Comparison of ENCODE assay signal across 8 cellular contexts in genomic region chr6:108497883-108498282, GRCh38.
DNase-seq lines count a peak whose midpoint lies in the region; ATAC-seq and TF ChIP-seq lines count a peak whose summit lies in the region.

No MANE protein-coding gene starts in this region.

- TF ChIP-seq CTCF in mammary epithelial cell (conservative IDR thresholded peaks at IDR 0.05 in 1 of 2, IDR thresholded peaks at IDR 0.05 in 1 of 2; ENCODE audit: extremely low read depth in 1 of 2, insufficient read depth in 1 of 2, low read depth in 1 of 2, low read length in 2 of 2) (peak; percentile 41 to 70), nephron progenitor cell (IDR thresholded peaks at IDR 0.05) (peak; percentile 50)

- no peaks in the 10 kb centered on the region for H3K36me3 ChIP-seq in mammary epithelial cell (ENCODE audit: insufficient read depth, low read length)

- H3K4me3 Mint-ChIP-seq in nephron progenitor cell: no peak overlapping the region
- no peak overlapping the region for H3K4me3 Mint-ChIP-seq in activated T-helper 17 cell treated with anti-CD3 and anti-CD28 coated beads, Interleukin-2, amount 50 U/mL, for 72 hours

- no peaks in the 10 kb centered on the region for H3K27me3 ChIP-seq in mammary epithelial cell (ENCODE audit: insufficient read depth, low read length)

- dilution Hi-C loops in mammary epithelial cell (cut with HindIII; ENCODE audit: low sequenced_read_pairs): no loop called here

- no peaks in the 10 kb centered on the region for H3K27me3 Mint-ChIP-seq in nephron progenitor cell (ENCODE audit: low read depth, poor library complexity)
- H3K27me3 Mint-ChIP-seq in activated T-helper 17 cell treated with anti-CD3 and anti-CD28 coated beads, Interleukin-2, amount 50 U/mL, for 72 hours: no peaks in the 10 kb centered on the region

- H3K4me2 ChIP-seq in mammary epithelial cell (ENCODE audit: insufficient read depth, low read depth, low read length): no peak overlapping the region

- H3K4me1 ChIP-seq in mammary epithelial cell (ENCODE audit: insufficient read depth, low read length): peaks cover 8% of the 10 kb centered on the region

- H3K79me2 ChIP-seq in mammary epithelial cell (ENCODE audit: insufficient read depth, low read length): no peaks in the 10 kb centered on the region

- intact Hi-C loops in mammary epithelial cell (cut with micrococcal nuclease): no loop called here

- no peaks in the 10 kb centered on the region for H3K9me3 ChIP-seq in mammary epithelial cell (replicated peaks; ENCODE audit: insufficient read depth, low read length)

- DNase-seq in ACHN (peak; percentile 43), G401 (ENCODE audit: low spot score) (peak; percentile 23), NCI-H146 treated with DMSO at 0.1 percent for 48 hours (lab: John Stamatoyannopoulos, UW; ENCODE audit: unreplicated experiment) (peak; percentile 7), mammary epithelial cell (peak; percentile 29), nephron progenitor cell (peak; percentile 27)
- DNase-seq in effector CD4-positive, alpha-beta T cell: no peak

- no peak overlapping the region for H2AFZ ChIP-seq in mammary epithelial cell (ENCODE audit: low read depth, low read length)

- H3K27ac ChIP-seq in mammary epithelial cell (ENCODE audit: insufficient read depth, low read depth, low read length): no peak overlapping the region

- no peaks in the 10 kb centered on the region for H3K9me3 Mint-ChIP-seq in nephron progenitor cell
- H3K9me3 Mint-ChIP-seq in activated T-helper 17 cell treated with anti-CD3 and anti-CD28 coated beads, Interleukin-2, amount 50 U/mL, for 72 hours: no peaks in the 10 kb centered on the region

- no TSS peak for BruUV-seq in mammary epithelial cell (replicated peaks; lab: Mats Ljungman, UMichigan)

- WGBS in mammary epithelial cell (ENCODE audit: low coverage, missing lambda C conversion rate): 63% methylated on average over 3 of the region's 3 CpGs

- peaks cover 6% of the 10 kb centered on the region for H3K4me1 Mint-ChIP-seq in nephron progenitor cell
- H3K4me1 Mint-ChIP-seq in activated T-helper 17 cell treated with anti-CD3 and anti-CD28 coated beads, Interleukin-2, amount 50 U/mL, for 72 hours: no peaks in the 10 kb centered on the region

- peaks cover 6% of the 10 kb centered on the region for H3K36me3 Mint-ChIP-seq in nephron progenitor cell (ENCODE audit: low read depth)
- no peaks in the 10 kb centered on the region for H3K36me3 Mint-ChIP-seq in activated T-helper 17 cell treated with anti-CD3 and anti-CD28 coated beads, Interleukin-2, amount 50 U/mL, for 72 hours (ENCODE audit: low read depth)

- no peak overlapping the region for H3K4me3 ChIP-seq in mammary epithelial cell (replicated peaks in 1 of 3; ENCODE audit: insufficient read depth in 1 of 3, low read depth in 2 of 3, low read length in 3 of 3)

- no peak for ATAC-seq in HG03432 (IDR thresholded peaks at IDR 0.05; ENCODE audit: unreplicated experiment)
- no peak for ATAC-seq in activated T-helper 17 cell treated with anti-CD3 and anti-CD28 coated beads, Interleukin-2, amount 50 U/mL, for 72 hours (replicated peaks)

- no peak overlapping the region for H3K9ac ChIP-seq in mammary epithelial cell (ENCODE audit: insufficient read depth, low read length)

- in situ Hi-C loops in ACHN (cut with HindIII; ENCODE audit: low pct_ligation_motif_present, low pct_unique_long_range_greater_than_20kb, low sequenced_read_pairs): no loop called here
- in situ Hi-C loops in G401 (cut with HindIII; ENCODE audit: low sequenced_read_pairs): no loop called here
- in situ Hi-C loops in mammary epithelial cell (cut with MboI; ENCODE audit: low sequenced_read_pairs in 2 of 2): loop anchor here (10.0 to 25.0 kb wide), 2 partner anchors 236 to 383 kb away; partner anchors contain the start of gene SNX3 (in 1 of the 2)

- no peaks in the 10 kb centered on the region for H4K20me1 ChIP-seq in mammary epithelial cell (ENCODE audit: insufficient read depth, low read length)

- CTCF ChIA-PET in mammary epithelial cell (lab: Charles Lee; ENCODE audit: low non-redundant PET): interaction anchor here (0.7 to 1.0 kb wide), 2 partner anchors 522 to 1414 kb away, joined by 3 to 5 read pairs; no protein-coding TSS in a partner anchor

- no peak overlapping the region for H3K27ac Mint-ChIP-seq in nephron progenitor cell
- H3K27ac Mint-ChIP-seq in activated T-helper 17 cell treated with anti-CD3 and anti-CD28 coated beads, Interleukin-2, amount 50 U/mL, for 72 hours: no peak overlapping the region

Comparison
In these comparisons a context has a peak if more than half of its experiments do, and no peak if none do; other contexts are left out.
1. in situ Hi-C loops: an anchor here in mammary epithelial cell (10.0 to 25.0 kb wide); none called in ACHN and G401.